In the genomic region with DNA sequence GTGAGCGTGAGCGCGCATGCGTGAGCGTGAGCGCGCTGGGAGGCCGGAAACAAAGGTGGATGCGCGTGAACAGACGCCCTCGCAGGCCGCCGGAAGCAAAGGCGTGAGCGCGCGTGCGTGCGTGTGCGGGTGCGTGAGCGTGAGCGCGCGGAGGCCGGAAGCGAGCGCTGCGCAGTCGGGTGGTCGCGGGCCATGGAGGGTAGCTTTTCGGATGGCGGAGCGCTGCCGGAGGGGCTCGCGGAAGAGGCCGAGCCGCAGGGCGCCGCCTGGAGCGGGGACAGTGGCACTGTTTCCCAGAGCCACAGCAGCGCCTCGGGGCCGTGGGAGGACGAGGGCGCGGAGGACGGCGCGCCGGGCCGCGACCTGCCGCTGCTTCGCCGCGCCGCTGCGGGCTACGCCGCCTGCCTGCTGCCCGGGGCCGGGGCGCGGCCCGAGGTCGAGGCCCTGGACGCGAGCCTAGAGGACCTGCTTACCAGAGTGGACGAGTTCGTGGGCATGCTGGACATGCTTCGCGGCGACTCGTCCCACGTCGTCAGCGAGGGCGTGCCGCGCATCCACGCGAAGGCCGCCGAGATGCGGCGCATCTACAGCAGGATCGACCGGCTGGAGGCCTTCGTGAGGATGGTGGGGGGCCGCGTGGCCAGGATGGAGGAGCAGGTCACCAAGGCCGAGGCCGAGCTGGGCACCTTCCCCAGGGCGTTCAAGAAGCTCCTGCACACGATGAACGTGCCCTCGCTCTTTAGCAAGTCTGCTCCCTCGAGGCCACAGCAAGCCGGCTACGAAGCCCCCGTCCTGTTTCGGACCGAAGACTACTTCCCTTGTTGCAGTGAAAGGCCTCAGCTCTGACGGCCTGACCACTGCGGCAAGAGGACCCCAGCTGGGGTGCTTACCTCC, we compare ENCODE assay signal across 1 cellular context.
TF ChIP-seq lines count a peak whose summit lies in the region.

Gene BLOC1S4 (plus strand): TSS at position 157 of the 894 bp plus-strand sequence. CDS start 36 bp downstream, at position 193.

TF ChIP-seq in HepG2, 621 proteins besides CTCF, POLR2A, EP300 and RAD21 (continued from another document and continues in another):
- TF ChIP-seq MYPOP (CRISPR knock-in tag; IDR thresholded peaks at IDR 0.05) (peak; percentile 43; the same call in 1 of the 2 replicates), ZBTB40 (IDR thresholded peaks at IDR 0.05) (no peak), ZBTB40 (CRISPR knock-in tag; IDR thresholded peaks at IDR 0.05) (peak; percentile 85; the same call in 1 of the 2 replicates), ZNF34 (CRISPR knock-in tag; IDR thresholded peaks at IDR 0.05; ENCODE audit: borderline replicate concordance) (no peak), ZNF609 (CRISPR knock-in tag; IDR thresholded peaks at IDR 0.05; ENCODE audit: borderline replicate concordance) (0 out of 2 replicates have a peak, but pooled peaks have one; percentile 10), IRF2 (CRISPR knock-in tag; IDR thresholded peaks at IDR 0.05) (peak; percentile 73; the same call in 1 of the 2 replicates), ZNF253 (CRISPR knock-in tag; IDR thresholded peaks at IDR 0.05; ENCODE audit: borderline replicate concordance) (0 out of 2 replicates have a peak, but pooled peaks have one; percentile 48), HNRNPH1 (optimal IDR thresholded peaks at IDR 0.05; ENCODE audit: low read depth, low read length) (no peak), HNRNPL (IDR thresholded peaks at IDR 0.05; ENCODE audit: low read depth, low read length) (no peak), ZFP62 (CRISPR knock-in tag; IDR thresholded peaks at IDR 0.05) (no peak), GABPB1 (CRISPR knock-in tag; IDR thresholded peaks at IDR 0.05) (peak; percentile 94), MXI1 (IDR thresholded peaks at IDR 0.05; ENCODE audit: borderline replicate concordance, low read depth, low read length) (peak; percentile 80; the same call in 2 of the 3 replicates)
- TF ChIP-seq, protein P1, sequence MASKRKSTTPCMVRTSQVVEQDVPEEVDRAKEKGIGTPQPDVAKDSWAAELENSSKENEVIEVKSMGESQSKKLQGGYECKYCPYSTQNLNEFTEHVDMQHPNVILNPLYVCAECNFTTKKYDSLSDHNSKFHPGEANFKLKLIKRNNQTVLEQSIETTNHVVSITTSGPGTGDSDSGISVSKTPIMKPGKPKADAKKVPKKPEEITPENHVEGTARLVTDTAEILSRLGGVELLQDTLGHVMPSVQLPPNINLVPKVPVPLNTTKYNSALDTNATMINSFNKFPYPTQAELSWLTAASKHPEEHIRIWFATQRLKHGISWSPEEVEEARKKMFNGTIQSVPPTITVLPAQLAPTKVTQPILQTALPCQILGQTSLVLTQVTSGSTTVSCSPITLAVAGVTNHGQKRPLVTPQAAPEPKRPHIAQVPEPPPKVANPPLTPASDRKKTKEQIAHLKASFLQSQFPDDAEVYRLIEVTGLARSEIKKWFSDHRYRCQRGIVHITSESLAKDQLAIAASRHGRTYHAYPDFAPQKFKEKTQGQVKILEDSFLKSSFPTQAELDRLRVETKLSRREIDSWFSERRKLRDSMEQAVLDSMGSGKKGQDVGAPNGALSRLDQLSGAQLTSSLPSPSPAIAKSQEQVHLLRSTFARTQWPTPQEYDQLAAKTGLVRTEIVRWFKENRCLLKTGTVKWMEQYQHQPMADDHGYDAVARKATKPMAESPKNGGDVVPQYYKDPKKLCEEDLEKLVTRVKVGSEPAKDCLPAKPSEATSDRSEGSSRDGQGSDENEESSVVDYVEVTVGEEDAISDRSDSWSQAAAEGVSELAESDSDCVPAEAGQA (IDR thresholded peaks at IDR 0.05; ENCODE audit: low read depth) = no peak
- TF ChIP-seq, protein P1 (CRISPR knock-in tag; IDR thresholded peaks at IDR 0.05; ENCODE audit: borderline replicate concordance) = peak; percentile 78; the same call in 1 of the 2 replicates
